Comparison of ENCODE assay signal across 17 cellular contexts in genomic region chr2:16885027-16885426, GRCh38.
DNase-seq lines count a peak whose midpoint lies in the region; ATAC-seq and TF ChIP-seq lines count a peak whose summit lies in the region.
"Had no signal": no experiment of that assay in that cellular context is flagged by ENCODE, and none has a peak within 500 bp of the region (broad histone marks: within the 10 kb centered on the region; RNA-seq: fewer than 3 reads in every experiment).

No MANE protein-coding gene starts in this region.

- H3K4me1 Mint-ChIP-seq in GM23338 (peaks cover 19% of the 10 kb centered on the region), endodermal cell (peaks cover 4% of the 10 kb centered on the region)
- no peaks in the 10 kb centered on the region for H3K4me1 Mint-ChIP-seq in activated T-cell treated with anti-CD3 and anti-CD28 coated beads, Interleukin-2, amount 50 U/mL, for 4 hours (ENCODE audit: low read depth)

- H3K27me3 Mint-ChIP-seq in GM23338 (ENCODE audit: insufficient read depth, low read depth, poor library complexity), result peaks cover 2% of the 10 kb centered on the region
- H3K27me3 Mint-ChIP-seq in endodermal cell (ENCODE audit: insufficient read depth), result no peaks in the 10 kb centered on the region
- no peaks in the 10 kb centered on the region for H3K27me3 Mint-ChIP-seq in activated T-cell treated with anti-CD3 and anti-CD28 coated beads, Interleukin-2, amount 50 U/mL, for 4 hours (ENCODE audit: low read depth)
- H3K27me3 Mint-ChIP-seq: CD4-positive, alpha-beta T cell had no signal

- H2AFZ ChIP-seq in GM23338, result no peak overlapping the region

- H3K36me3 ChIP-seq in GM23338 (ENCODE audit: insufficient read depth) (no peaks in the 10 kb centered on the region), endodermal cell (ENCODE audit: control insufficient read depth, insufficient read depth, low read length) (no peaks in the 10 kb centered on the region), mesendoderm (ENCODE audit: control insufficient read depth, insufficient read depth, low read length) (no peaks in the 10 kb centered on the region)
- H3K36me3 ChIP-seq: BLaER1 treated with 17β-estradiol and CSF1 and Interleukin-3, amounts not matched to agents 10 nM and 100 nM had no signal

- DNase-seq in GM23338 (ENCODE audit: low spot score) (peak; percentile 5), endodermal cell (peak; percentile 56), mesendoderm (peak; percentile 22), NCI-H128 (lab: John Stamatoyannopoulos, UW; ENCODE audit: unreplicated experiment) (no peak)
- no peak for DNase-seq in activated T-cell treated with anti-CD3 and anti-CD28 coated beads, Interleukin-2, amount 50 U/mL, for 4 hours
- DNase-seq: AML-193; Caco-2; Calu3; CD4-positive, alpha-beta T cell; CD8-positive, alpha-beta T cell; DMS79 treated with DMSO at 0.1 percent for 48 hours; GF-D8 had no signal

- H3K4me3 ChIP-seq in GM23338, result no peak overlapping the region
- no peak overlapping the region for H3K4me3 ChIP-seq in endodermal cell (ENCODE audit: low read length)
- no peak overlapping the region for H3K4me3 ChIP-seq in mesendoderm (ENCODE audit: low read length)
- H3K4me3 ChIP-seq: A549; BLaER1 treated with 17β-estradiol and CSF1 and Interleukin-3, amounts not matched to agents 10 nM and 100 nM had no signal

- H3K4ac ChIP-seq in mesendoderm (ENCODE audit: low read depth, low read length), result no peak overlapping the region

- no peak overlapping the region for H2BK15ac ChIP-seq in mesendoderm (replicated peaks; ENCODE audit: low read depth)

- no peak overlapping the region for H3K18ac ChIP-seq in mesendoderm (ENCODE audit: low read length)

- no peak overlapping the region for H3K9ac ChIP-seq in endodermal cell (ENCODE audit: extremely low read depth, low read length, poor library complexity, severe bottlenecking)
- H3K9ac ChIP-seq in mesendoderm (ENCODE audit: low read length), result no peak overlapping the region
- H3K9ac ChIP-seq: BLaER1 treated with 17β-estradiol and CSF1 and Interleukin-3, amounts not matched to agents 10 nM and 100 nM had no signal

- H2BK120ac ChIP-seq in mesendoderm (ENCODE audit: low read depth, low read length), result no peak overlapping the region

- H3K4me2 ChIP-seq in GM23338, result no peak overlapping the region
- H3K4me2 ChIP-seq in mesendoderm (ENCODE audit: low read length), result no peak overlapping the region
- H3K4me2 ChIP-seq: A549; BLaER1 treated with 17β-estradiol and CSF1 and Interleukin-3, amounts not matched to agents 10 nM and 100 nM had no signal

- TF ChIP-seq CTCF in GM23338 (conservative IDR thresholded peaks at IDR 0.05; ENCODE audit: low read depth in 2 of 2) (no peak), endodermal cell (conservative IDR thresholded peaks at IDR 0.05) (no peak)

- no peaks in the 10 kb centered on the region for H3K9me3 ChIP-seq in endodermal cell (ENCODE audit: control insufficient read depth, low read length)
- H3K9me3 ChIP-seq: BLaER1 treated with 17β-estradiol and CSF1 and Interleukin-3, amounts not matched to agents 10 nM and 100 nM; Caco-2 had no signal

- no peak overlapping the region for H4K8ac ChIP-seq in mesendoderm (ENCODE audit: low read depth, low read length)

- no peaks in the 10 kb centered on the region for H3K9me2 ChIP-seq in GM23338 (ENCODE audit: insufficient read depth)

- H3K79me2 ChIP-seq in GM23338 (replicated peaks; ENCODE audit: insufficient read depth) (no peaks in the 10 kb centered on the region), mesendoderm (ENCODE audit: control insufficient read depth, insufficient read depth, low read length) (no peaks in the 10 kb centered on the region)

- H3K27ac ChIP-seq in GM23338 (ENCODE audit: low read depth), result no peak overlapping the region
- no peak overlapping the region for H3K27ac ChIP-seq in endodermal cell (ENCODE audit: low read depth, low read length)
- H3K27ac ChIP-seq in mesendoderm (ENCODE audit: low read depth, low read length), result no peak overlapping the region
- H3K27ac ChIP-seq: 22Rv1; A549; BLaER1 treated with 17β-estradiol and CSF1 and Interleukin-3, amounts not matched to agents 10 nM and 100 nM; C4-2B had no signal

- H3K27me3 ChIP-seq in GM23338 (ENCODE audit: insufficient read depth) (no peaks in the 10 kb centered on the region), endodermal cell (ENCODE audit: control insufficient read depth, insufficient read depth, low read length, poor library complexity, severe bottlenecking) (no peaks in the 10 kb centered on the region), mesendoderm (ENCODE audit: insufficient read depth, low read length, poor library complexity) (no peaks in the 10 kb centered on the region)
- H3K27me3 ChIP-seq: BLaER1 treated with 17β-estradiol and CSF1 and Interleukin-3, amounts not matched to agents 10 nM and 100 nM had no signal

- H2AK5ac ChIP-seq in mesendoderm (ENCODE audit: low read length), result no peak overlapping the region

- H3K4me1 ChIP-seq in GM23338 (ENCODE audit: insufficient read depth) (0 out of 2 replicates have a peak, but pooled peaks cover 5% of the 10 kb centered on the region), endodermal cell (ENCODE audit: control insufficient read depth, insufficient read depth, low read length) (peaks cover 6% of the 10 kb centered on the region), mesendoderm (ENCODE audit: control insufficient read depth, low read depth, low read length) (no peaks in the 10 kb centered on the region)
- H3K4me1 ChIP-seq: A549, Caco-2 had no signal

- H3K56ac ChIP-seq in mesendoderm (ENCODE audit: low read length), result no peak overlapping the region

- H4K20me1 ChIP-seq in GM23338 (replicated peaks; ENCODE audit: insufficient read depth), result no peaks in the 10 kb centered on the region
- H4K20me1 ChIP-seq: BLaER1 treated with 17β-estradiol and CSF1 and Interleukin-3, amounts not matched to agents 10 nM and 100 nM had no signal

- H3K27ac Mint-ChIP-seq in GM23338, result no peak overlapping the region
- no peak overlapping the region for H3K27ac Mint-ChIP-seq in endodermal cell
- H3K27ac Mint-ChIP-seq: B cell; CD4-positive, alpha-beta T cell; CD8-positive, alpha-beta T cell had no signal

- H3K23ac ChIP-seq in mesendoderm (ENCODE audit: low read length), result no peak overlapping the region

- H3K4me3 Mint-ChIP-seq in GM23338 (no peak overlapping the region), endodermal cell (no peak overlapping the region)
- H3K4me3 Mint-ChIP-seq in activated T-cell treated with anti-CD3 and anti-CD28 coated beads, Interleukin-2, amount 50 U/mL, for 4 hours, result no peak overlapping the region
- H3K4me3 Mint-ChIP-seq: B cell; CD4-positive, alpha-beta T cell; CD8-positive, alpha-beta T cell had no signal

- 79% methylated on average over 1 of the region's 1 CpG; no CpG with 5 or more reads in 1 of the 2 experiments for WGBS in endodermal cell (ENCODE audit: insufficient coverage in 1 of 2, insufficient read length in 1 of 2), 2 experiments
- WGBS in mesendoderm (ENCODE audit: extremely low coverage, insufficient coverage, low lambda C conversion rate), result no CpG with 5 or more reads among the region's 1 CpG

- H3K79me1 ChIP-seq in mesendoderm (ENCODE audit: low read length), result no peaks in the 10 kb centered on the region

- 0 out of 3 replicates have a peak, but pooled peaks have one; percentile 25 for ATAC-seq in GM23338
- ATAC-seq in activated T-cell treated with anti-CD3 and anti-CD28 coated beads, Interleukin-2, amount 50 U/mL, for 4 hours, result no peak
- ATAC-seq: A549; CD8-positive, alpha-beta T cell had no signal

- H3F3A ChIP-seq in GM23338 (replicated peaks; ENCODE audit: low read depth), result no peaks in the 10 kb centered on the region

- no peak overlapping the region for H4K5ac ChIP-seq in mesendoderm (ENCODE audit: low read length)

- no peaks in the 10 kb centered on the region for H3K9me3 Mint-ChIP-seq in GM23338
- H3K9me3 Mint-ChIP-seq in endodermal cell, result no peaks in the 10 kb centered on the region
- no peaks in the 10 kb centered on the region for H3K9me3 Mint-ChIP-seq in activated T-cell treated with anti-CD3 and anti-CD28 coated beads, Interleukin-2, amount 50 U/mL, for 4 hours
- H3K9me3 Mint-ChIP-seq: CD4-positive, alpha-beta T cell had no signal

- H2BK5ac ChIP-seq in mesendoderm (ENCODE audit: low read length), result no peak overlapping the region

- no peaks in the 10 kb centered on the region for H3K36me3 Mint-ChIP-seq in GM23338 (ENCODE audit: low read depth)
- H3K36me3 Mint-ChIP-seq in endodermal cell (ENCODE audit: low read depth), result no peaks in the 10 kb centered on the region
- H3K36me3 Mint-ChIP-seq in activated T-cell treated with anti-CD3 and anti-CD28 coated beads, Interleukin-2, amount 50 U/mL, for 4 hours (ENCODE audit: insufficient read depth), result no peaks in the 10 kb centered on the region
- H3K36me3 Mint-ChIP-seq: CD8-positive, alpha-beta T cell had no signal

TF ChIP-seq in GM23338, 12 proteins besides CTCF, POLR2A, EP300 and RAD21 (continues in another document):
- TF ChIP-seq POLR2AphosphoS5 (IDR thresholded peaks at IDR 0.05; ENCODE audit: low read depth) (no peak), NANOG (IDR thresholded peaks at IDR 0.05; ENCODE audit: borderline replicate concordance) (no peak), REST (IDR thresholded peaks at IDR 0.05; ENCODE audit: unreplicated experiment) (no peak), ZNF114 (CRISPR knock-in tag; IDR thresholded peaks at IDR 0.05) (no peak), EZH2 (IDR thresholded peaks at IDR 0.05; ENCODE audit: low read depth, unreplicated experiment) (no peak), STAT1 (IDR thresholded peaks at IDR 0.05; ENCODE audit: unreplicated experiment) (no peak)

Comparison
In these comparisons a context has a peak if more than half of its experiments do, and no peak if none do; other contexts are left out.
1. DNase-seq: peak in GM23338 (single experiment), endodermal cell (single experiment) and mesendoderm (single experiment); none in NCI-H128 (single experiment) and activated T-cell treated with anti-CD3 and anti-CD28 coated beads, Interleukin-2, amount 50 U/mL, for 4 hours (single experiment).